In genomic region chr6:125781307-125781868, GRCh38 we compare ENCODE assay signal across 1 cellular context.
TF ChIP-seq lines count a peak whose summit lies in the region.

No MANE protein-coding gene starts in this region.

TF ChIP-seq in HCT116, 20 proteins besides CTCF, POLR2A, EP300 and RAD21:
- no peak for TF ChIP-seq EZH2 (IDR thresholded peaks at IDR 0.05)
- TF ChIP-seq ZNF274 (IDR thresholded peaks at IDR 0.05; ENCODE audit: low read depth, low read length), result no peak
- TF ChIP-seq ZFX (IDR thresholded peaks at IDR 0.05), result no peak
- no peak for TF ChIP-seq YY1 (IDR thresholded peaks at IDR 0.05; ENCODE audit: extremely low read depth, insufficient replicate concordance, low read depth, low read length)
- no peak for TF ChIP-seq CBX3 (IDR thresholded peaks at IDR 0.05; ENCODE audit: low read depth)
- TF ChIP-seq POLR2AphosphoS5 (IDR thresholded peaks at IDR 0.05; ENCODE audit: low read depth, low read length), result no peak
- no peak for TF ChIP-seq JUND (IDR thresholded peaks at IDR 0.05)
- TF ChIP-seq TCF7L2 (IDR thresholded peaks at IDR 0.05; ENCODE audit: borderline replicate concordance, extremely low read depth, insufficient read depth, insufficient read length), result no peak
- TF ChIP-seq EGR1 (IDR thresholded peaks at IDR 0.05; ENCODE audit: low read depth), result no peak
- no peak for TF ChIP-seq ATF3 (IDR thresholded peaks at IDR 0.05)
- no peak for TF ChIP-seq SP1 (IDR thresholded peaks at IDR 0.05; ENCODE audit: low read depth)
TF ChIP-seq in HCT116: peak in this region for 0.
